ENCODE assay signal across 3 cellular contexts in the genomic region with DNA sequence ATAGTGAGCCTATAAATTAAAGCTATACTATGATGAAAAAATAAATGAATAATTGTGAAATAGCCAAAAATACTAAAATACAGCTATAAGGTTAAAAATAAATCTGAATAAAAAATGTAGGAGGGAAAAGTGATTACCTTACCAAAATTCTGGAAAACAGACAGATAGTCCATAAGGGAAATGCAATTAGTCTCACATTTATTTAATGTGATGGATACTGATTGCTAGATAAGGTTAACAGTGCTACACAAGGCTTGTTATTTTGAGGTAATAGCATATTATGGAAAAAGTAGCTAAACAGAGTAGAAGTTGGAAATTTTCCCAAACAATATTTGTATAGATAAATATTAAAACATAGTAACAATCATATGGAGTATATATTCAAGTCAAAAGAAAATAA.
"Had no signal": no experiment of that assay in that cellular context is flagged by ENCODE, and none has a peak within 500 bp of the region (broad histone marks: within the 10 kb centered on the region; RNA-seq: fewer than 3 reads in every experiment).

No MANE protein-coding gene starts in this region.

- ATAC-seq: GM12878 had no signal

- DNase-seq: GDM1, GF-D8 had no signal

- H3K4me3 ChIP-seq: GM12878 had no signal
